1 cellular context compared by ENCODE assay signal in the genomic region with DNA sequence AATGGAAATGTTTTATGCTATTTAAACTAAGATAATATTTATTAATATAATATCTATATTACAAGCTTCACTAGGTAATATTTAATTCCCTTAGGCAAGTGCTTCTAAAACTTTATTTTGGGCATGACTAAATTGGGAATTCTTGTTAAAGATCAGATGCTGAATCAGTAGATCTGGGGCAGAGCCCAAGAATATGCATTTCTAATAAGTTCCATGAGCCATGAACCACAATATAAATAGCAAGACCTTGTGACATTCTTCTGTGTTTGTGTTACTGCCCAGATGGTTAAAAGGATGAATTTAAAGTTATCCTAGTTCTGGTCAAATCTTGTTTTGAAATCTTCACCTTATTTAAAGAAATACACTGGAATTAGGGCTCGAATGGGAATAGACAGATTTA.
TF ChIP-seq lines count a peak whose summit lies in the region.

No MANE protein-coding gene starts in this region.

TF ChIP-seq in HCT116, 20 proteins besides CTCF, POLR2A, EP300 and RAD21 (continued from another document):
- TF ChIP-seq, protein P1, sequence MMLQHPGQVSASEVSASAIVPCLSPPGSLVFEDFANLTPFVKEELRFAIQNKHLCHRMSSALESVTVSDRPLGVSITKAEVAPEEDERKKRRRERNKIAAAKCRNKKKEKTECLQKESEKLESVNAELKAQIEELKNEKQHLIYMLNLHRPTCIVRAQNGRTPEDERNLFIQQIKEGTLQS (IDR thresholded peaks at IDR 0.05), result no peak
- no peak for TF ChIP-seq ZNF274 (IDR thresholded peaks at IDR 0.05; ENCODE audit: low read depth, low read length)
TF ChIP-seq in HCT116: peak in this region for 0.
